Comparison of ENCODE assay signal across 8 cellular contexts in genomic region chr10:27240891-27241639, GRCh38. TPM values are rescaled to one million over a fixed set of nuclear protein-coding genes. Genes with fewer than 3 reads are reported as not detected.
DNase-seq lines count a peak whose midpoint lies in the region; ATAC-seq, FAIRE-seq and TF ChIP-seq lines count a peak whose summit lies in the region.

No MANE protein-coding gene starts in this region.

- H3K9me3 ChIP-seq in kidney (ENCODE audit: control insufficient read depth in 1 of 2, low read length in 2 of 2) = no peaks in the 10 kb centered on the region

- TF ChIP-seq POLR2A in Raji (IDR thresholded peaks at IDR 0.05; ENCODE audit: insufficient read depth, low read depth, low read length) = 0 out of 2 replicates have a peak, but pooled peaks have one; percentile 51

- H3K9ac ChIP-seq in kidney (ENCODE audit: low read length in 2 of 2) = peak overlapping the region; percentile 92 to 98

- H3K4me1 Mint-ChIP-seq in central memory CD8-positive, alpha-beta T cell = peaks cover 39% of the 10 kb centered on the region

- no peaks in the 10 kb centered on the region for H3K27me3 Mint-ChIP-seq in central memory CD8-positive, alpha-beta T cell

- H3K4me1 ChIP-seq in kidney (ENCODE audit: control insufficient read depth in 1 of 2, insufficient read depth in 1 of 2, low read depth in 1 of 2, low read length in 2 of 2) = peaks cover 6% of the 10 kb centered on the region in 2 donors

- H3K4me3 Mint-ChIP-seq in central memory CD8-positive, alpha-beta T cell = peak overlapping the region; percentile 77

- DNase-seq in C1 segment of cervical spinal cord (lab: John Stamatoyannopoulos, UW) = peak in 12 of 14 donors; percentile 36 to 81 (median 71)
- peak in 1 of 2 donors; percentile 38 for DNase-seq in central memory CD8-positive, alpha-beta T cell (ENCODE audit: low spot score in 2 of 2)
- peak; percentile 82 for DNase-seq in kidney
- peak; percentile 57 for DNase-seq in stimulated activated CD8-positive, alpha-beta memory T cell treated with anti-CD3 and anti-CD28 coated beads, Interleukin-4, amount 100 ng/mL, for 48 hours
- DNase-seq in NCI-H510A (lab: John Stamatoyannopoulos, UW) = no peak

- intact Hi-C loops in kidney (cut with DNase I) = no loop called here

- H3K27ac Mint-ChIP-seq in central memory CD8-positive, alpha-beta T cell (ENCODE audit: low read depth) = peak overlapping the region; percentile 95

- peak overlapping the region; percentile 98 to 99 for H3K27ac ChIP-seq in kidney (ENCODE audit: low read depth in 2 of 2, low read length in 2 of 2)

- peak; percentile 10 for ATAC-seq in GM18870 (IDR thresholded peaks at IDR 0.05; ENCODE audit: unreplicated experiment)
- ATAC-seq in HG03095 (IDR thresholded peaks at IDR 0.05; ENCODE audit: unreplicated experiment) = peak; percentile 9
- no peak for ATAC-seq in central memory CD8-positive, alpha-beta T cell (replicated peaks; ENCODE audit: extremely low read depth, poor library complexity, severe bottlenecking)

- peak overlapping the region; percentile 85 to 91 for H3K4me3 ChIP-seq in kidney (ENCODE audit: low read length in 2 of 2)

- H3K36me3 Mint-ChIP-seq in central memory CD8-positive, alpha-beta T cell (ENCODE audit: insufficient read depth) = peaks cover 38% of the 10 kb centered on the region

- no peak for FAIRE-seq in kidney (lab: Jason Lieb, UNC)

- no peaks in the 10 kb centered on the region for H3K9me3 Mint-ChIP-seq in central memory CD8-positive, alpha-beta T cell

- H3K36me3 ChIP-seq in kidney (ENCODE audit: control insufficient read depth in 1 of 2, insufficient read depth in 2 of 2, low read length in 2 of 2) = no peaks in the 10 kb centered on the region

- TF ChIP-seq CTCF in kidney (IDR thresholded peaks at IDR 0.05; ENCODE audit: borderline replicate concordance, extremely low read depth, insufficient read depth) = no peak

RNA-seq across cellular contexts. Expression of gene ACBD5, which starts 0.5 kb away (rescaled TPM):
- total RNA-seq in kidney = 32.6 TPM
- 22.5 TPM for polyA plus RNA-seq in kidney (ENCODE audit: insufficient read depth, low read depth, low replicate concordance)
